In genomic region chr14:102034301-102034700, GRCh38 we compare ENCODE assay signal across 16 cellular contexts.
"Had no signal": no experiment of that assay in that cellular context is flagged by ENCODE, and none has a peak within 500 bp of the region (broad histone marks: within the 10 kb centered on the region; RNA-seq: fewer than 3 reads in every experiment).

No MANE protein-coding gene starts in this region.

- H3K27me3 Mint-ChIP-seq: activated CD4-positive, alpha-beta memory T cell treated with anti-CD3 and anti-CD28 coated beads, Interleukin-2, amount 10 ng/mL, durations not matched to agents 7 days and 5 days; activated naive CD4-positive, alpha-beta T cell treated with anti-CD3 and anti-CD28 coated beads, Interleukin-2, amount 50 U/mL, for 24 hours; natural killer cell treated with Interleukin-12 subunit alpha and Interleukin-12 subunit beta and Interleukin-15 and Interleukin-18, amount 100 ng/mL, for 72 hours had no signal

- FAIRE-seq: urothelium cell line had no signal

- ATAC-seq: esophagus mucosa; natural killer cell treated with Interleukin-12 subunit alpha and Interleukin-12 subunit beta and Interleukin-15 and Interleukin-18, amount 100 ng/mL, for 72 hours; stimulated activated naive CD8-positive, alpha-beta T cell treated with anti-CD3 and anti-CD28 coated beads, Interleukin-15, Interleukin-2, amounts not matched to agents 100 U/mL and 50 U/mL, for 24 hours had no signal

- H3K9me3 ChIP-seq: suprapubic skin had no signal

- H3K4me3 ChIP-seq: suprapubic skin had no signal

- H3K9me3 Mint-ChIP-seq: activated CD4-positive, alpha-beta memory T cell treated with anti-CD3 and anti-CD28 coated beads, Interleukin-2, amount 10 ng/mL, durations not matched to agents 7 days and 5 days; activated naive CD4-positive, alpha-beta T cell treated with anti-CD3 and anti-CD28 coated beads, Interleukin-2, amount 50 U/mL, for 24 hours; activated T-helper 1 cell treated with anti-CD3 and anti-CD28 coated beads, Interleukin-12 subunit alpha, Interleukin-12 subunit beta, Interleukin-2, Interleukin-4 antibody, amounts not matched to agents 30 ng/mL and 10 ng/mL and 1 ng/mL, durations not matched to agents 14 hours and 24 hours and 36 hours; natural killer cell treated with Interleukin-12 subunit alpha and Interleukin-12 subunit beta and Interleukin-15 and Interleukin-18, amount 100 ng/mL, for 72 hours had no signal

- H3K27ac ChIP-seq: brain microvascular endothelial cell, suprapubic skin had no signal

- DNase-seq: activated CD4-positive, alpha-beta memory T cell treated with anti-CD3 and anti-CD28 coated beads, Interleukin-2, amount 10 ng/mL, durations not matched to agents 7 days and 5 days; activated CD8-positive, alpha-beta memory T cell treated with anti-CD3 and anti-CD28 coated beads, Interleukin-2, amount 50 U/mL, for 4 hours; amniotic stem cell; brain microvascular endothelial cell; kidney glomerular epithelial cell; occipital lobe; stimulated activated CD4-positive, alpha-beta T cell treated with anti-CD3 and anti-CD28 coated beads, Interleukin-12 subunit alpha, Interleukin-12 subunit beta, amount 100 ng/mL, for 4 hours; stimulated activated naive CD8-positive, alpha-beta T cell treated with anti-CD3 and anti-CD28 coated beads, Interleukin-15, Interleukin-2, amounts not matched to agents 100 U/mL and 50 U/mL, for 24 hours; SW 1271; T-helper 9 cell had no signal

- H3K4me1 Mint-ChIP-seq: activated CD4-positive, alpha-beta memory T cell treated with anti-CD3 and anti-CD28 coated beads, Interleukin-2, amount 10 ng/mL, durations not matched to agents 7 days and 5 days; activated naive CD4-positive, alpha-beta T cell treated with anti-CD3 and anti-CD28 coated beads, Interleukin-2, amount 50 U/mL, for 24 hours had no signal

- H3K27me3 ChIP-seq: brain microvascular endothelial cell, suprapubic skin had no signal

- H3K27ac Mint-ChIP-seq: activated CD4-positive, alpha-beta memory T cell treated with anti-CD3 and anti-CD28 coated beads, Interleukin-2, amount 10 ng/mL, durations not matched to agents 7 days and 5 days; activated naive CD4-positive, alpha-beta T cell treated with anti-CD3 and anti-CD28 coated beads, Interleukin-2, amount 50 U/mL, for 24 hours; activated T-helper 1 cell treated with anti-CD3 and anti-CD28 coated beads, Interleukin-12 subunit alpha, Interleukin-12 subunit beta, Interleukin-2, Interleukin-4 antibody, amounts not matched to agents 30 ng/mL and 10 ng/mL and 1 ng/mL, durations not matched to agents 14 hours and 24 hours and 36 hours; natural killer cell treated with Interleukin-12 subunit alpha and Interleukin-12 subunit beta and Interleukin-15 and Interleukin-18, amount 100 ng/mL, for 72 hours had no signal

- H3K4me3 Mint-ChIP-seq: activated CD4-positive, alpha-beta memory T cell treated with anti-CD3 and anti-CD28 coated beads, Interleukin-2, amount 10 ng/mL, durations not matched to agents 7 days and 5 days; activated naive CD4-positive, alpha-beta T cell treated with anti-CD3 and anti-CD28 coated beads, Interleukin-2, amount 50 U/mL, for 24 hours; activated T-helper 1 cell treated with anti-CD3 and anti-CD28 coated beads, Interleukin-12 subunit alpha, Interleukin-12 subunit beta, Interleukin-2, Interleukin-4 antibody, amounts not matched to agents 30 ng/mL and 10 ng/mL and 1 ng/mL, durations not matched to agents 14 hours and 24 hours and 36 hours; natural killer cell treated with Interleukin-12 subunit alpha and Interleukin-12 subunit beta and Interleukin-15 and Interleukin-18, amount 100 ng/mL, for 72 hours had no signal
